ENCODE assay signal across 14 cellular contexts in genomic region chr18:79581406-79581805, GRCh38.
DNase-seq lines count a peak whose midpoint lies in the region; ATAC-seq, FAIRE-seq and TF ChIP-seq lines count a peak whose summit lies in the region.
"Had no signal": no experiment of that assay in that cellular context is flagged by ENCODE, and none has a peak within 500 bp of the region (broad histone marks: within the 10 kb centered on the region; RNA-seq: fewer than 3 reads in every experiment).

No MANE protein-coding gene starts in this region.

- no peak overlapping the region for H3K4me2 ChIP-seq in HepG2 (ENCODE audit: low read depth, low read length)
- H3K4me2 ChIP-seq: BLaER1 treated with 17β-estradiol and CSF1 and Interleukin-3, amounts not matched to agents 10 nM and 100 nM had no signal

- FAIRE-seq in HepG2 (lab: Jason Lieb, UNC) = no peak

- H4K20me1 ChIP-seq in HepG2 (ENCODE audit: insufficient read depth, low read length) = no peaks in the 10 kb centered on the region
- H4K20me1 ChIP-seq: BLaER1 treated with 17β-estradiol and CSF1 and Interleukin-3, amounts not matched to agents 10 nM and 100 nM had no signal

- H3K9ac ChIP-seq in HepG2 (ENCODE audit: insufficient read depth, low read depth, low read length) = no peak overlapping the region
- H3K9ac ChIP-seq: BLaER1 treated with 17β-estradiol and CSF1 and Interleukin-3, amounts not matched to agents 10 nM and 100 nM had no signal

- TF ChIP-seq RAD21 in HepG2 (CRISPR knock-in tag; IDR thresholded peaks at IDR 0.05) = no peak

- DNase-seq in right lobe of liver = peak; percentile 2 to 31 (median 16)
- DNase-seq in HepG2 (ENCODE audit: low spot score) = no peak
- peak; percentile 49 for DNase-seq in islet precursor cell
- peak in 3 of 5 donors; percentile 9 to 24 (median 12) for DNase-seq in ovary
- no peak for DNase-seq in T-helper 1 cell
- DNase-seq: DMS 273 treated with DMSO at 0.1 percent for 48 hours, MG63, NCI-H1092 treated with DMSO at 0.1 percent for 48 hours, NCI-H1694, NCI-H2107, PC-3 had no signal

- H3K36me3 ChIP-seq in right lobe of liver (no peaks in the 10 kb centered on the region), HepG2 (replicated peaks in 1 of 2; ENCODE audit: control insufficient read depth in 1 of 2, insufficient read depth in 2 of 2, low read length in 2 of 2) (no peaks in the 10 kb centered on the region), ovary (no peaks in the 10 kb centered on the region)
- H3K36me3 ChIP-seq: BLaER1 treated with 17β-estradiol and CSF1 and Interleukin-3, amounts not matched to agents 10 nM and 100 nM; MG63 had no signal

- H3K4me3 ChIP-seq in right lobe of liver (no peak overlapping the region), HepG2 (replicated peaks in 1 of 3; ENCODE audit: insufficient read depth in 1 of 3, low read depth in 2 of 3, low read length in 3 of 3) (no peak overlapping the region), ovary (no peak overlapping the region)
- H3K4me3 ChIP-seq: BLaER1 treated with 17β-estradiol and CSF1 and Interleukin-3, amounts not matched to agents 10 nM and 100 nM; MG63 had no signal

- CTCF ChIA-PET in HepG2 (lab: Yijun Ruan, JAX; ENCODE audit: low intra/inter-chr PET ratio, low total read pairs) = no interaction called here

- H2AFZ ChIP-seq in HepG2 (ENCODE audit: low read length) = no peak overlapping the region

- no peak for TF ChIP-seq EP300 in HepG2 (IDR thresholded peaks at IDR 0.05; ENCODE audit: low read depth in 2 of 2, low read length in 2 of 2)
- no peak for TF ChIP-seq EP300 in HepG2 (CRISPR knock-in tag; IDR thresholded peaks at IDR 0.05; ENCODE audit: borderline replicate concordance)
- TF ChIP-seq EP300 in ovary (IDR thresholded peaks at IDR 0.05) = no peak

- no peak overlapping the region for H3K27ac ChIP-seq in right lobe of liver
- no peak overlapping the region for H3K27ac ChIP-seq in HepG2 (ENCODE audit: extremely low read length, insufficient read depth, low read length)
- no peak overlapping the region for H3K27ac ChIP-seq in ovary
- H3K27ac ChIP-seq: BLaER1 treated with 17β-estradiol and CSF1 and Interleukin-3, amounts not matched to agents 10 nM and 100 nM had no signal

- H3K4me1 ChIP-seq in right lobe of liver = no peaks in the 10 kb centered on the region
- H3K4me1 ChIP-seq in HepG2 (ENCODE audit: insufficient read depth, low read length) = no peaks in the 10 kb centered on the region
- peaks cover 22% of the 10 kb centered on the region for H3K4me1 ChIP-seq in ovary (ENCODE audit: insufficient read depth)

- TF ChIP-seq CTCF in right lobe of liver (IDR thresholded peaks at IDR 0.05) = no peak
- no peak for TF ChIP-seq CTCF in HepG2 (CRISPR knock-in tag; IDR thresholded peaks at IDR 0.05)
- TF ChIP-seq CTCF in ovary (IDR thresholded peaks at IDR 0.05) = no peak

- no CpG with 5 or more reads among the region's 6 CpGs for WGBS in right lobe of liver (ENCODE audit: insufficient coverage, low coverage, low lambda C conversion rate, missing lambda C conversion rate)
- WGBS in HepG2 (ENCODE audit: low lambda C conversion rate) = 67% methylated on average over 1 of the region's 6 CpGs
- 92 to 95% (median 92%) methylated on average over 4 to 6 of the region's 6 CpGs for WGBS in ovary, 3 donors

- TF ChIP-seq POLR2A in right lobe of liver (IDR thresholded peaks at IDR 0.05) = no peak
- no peak for TF ChIP-seq POLR2A in HepG2 (IDR thresholded peaks at IDR 0.05; ENCODE audit: insufficient read depth in 1 of 2, low read depth in 2 of 2, low read length in 2 of 2)
- no peak for TF ChIP-seq POLR2A in ovary (IDR thresholded peaks at IDR 0.05)

- POLR2A ChIA-PET in HepG2 (lab: Yijun Ruan, JAX) = no interaction called here

- H3K9me3 ChIP-seq in right lobe of liver (no peaks in the 10 kb centered on the region), HepG2 (ENCODE audit: low read length) (no peaks in the 10 kb centered on the region), ovary (no peaks in the 10 kb centered on the region)
- H3K9me3 ChIP-seq: BLaER1 treated with 17β-estradiol and CSF1 and Interleukin-3, amounts not matched to agents 10 nM and 100 nM; MG63 had no signal

- intact Hi-C loops in right lobe of liver (cut with DNase I) (no loop called here), HepG2 (cut with micrococcal nuclease; ENCODE audit: unreplicated experiment) (no loop called here), ovary (cut with DNase I) (no loop called here)

- H3K27me3 ChIP-seq in right lobe of liver = no peaks in the 10 kb centered on the region
- peaks cover 3 to 13% of the 10 kb centered on the region in 2 experiments; a peak in 4 of 5 replicates for H3K27me3 ChIP-seq in HepG2 (ENCODE audit: control insufficient read depth in 1 of 2, insufficient read depth in 2 of 2, low read length in 2 of 2)
- no peaks in the 10 kb centered on the region for H3K27me3 ChIP-seq in ovary
- H3K27me3 ChIP-seq: BLaER1 treated with 17β-estradiol and CSF1 and Interleukin-3, amounts not matched to agents 10 nM and 100 nM; MG63 had no signal

- H3K79me2 ChIP-seq in HepG2 (ENCODE audit: insufficient read depth, low read length) = no peaks in the 10 kb centered on the region

- no peak for ATAC-seq in right lobe of liver
- ATAC-seq in HepG2 = no peak
- no peak for ATAC-seq in GM18520 (IDR thresholded peaks at IDR 0.05; ENCODE audit: unreplicated experiment)
- no peak for ATAC-seq in GM19452 (IDR thresholded peaks at IDR 0.05; ENCODE audit: unreplicated experiment)
- ATAC-seq: PC-3 had no signal

- BruUV-seq in HepG2 (replicated peaks; lab: Mats Ljungman, UMichigan) = no TSS peak

- in situ Hi-C loops in HepG2 (cut with HindIII; ENCODE audit: extremely low pct_ligation_motif_present, low pct_unique_long_range_greater_than_20kb) = no loop called here

TF ChIP-seq in HepG2, 621 proteins besides CTCF, POLR2A, EP300 and RAD21:
- no peak for TF ChIP-seq BCLAF1 (IDR thresholded peaks at IDR 0.05)
- no peak for TF ChIP-seq ELK4 (CRISPR knock-in tag; IDR thresholded peaks at IDR 0.05; ENCODE audit: borderline replicate concordance)
- no peak for TF ChIP-seq ZNF207 (IDR thresholded peaks at IDR 0.05; ENCODE audit: borderline replicate concordance)
- TF ChIP-seq PBX3 (CRISPR knock-in tag; IDR thresholded peaks at IDR 0.05; ENCODE audit: borderline replicate concordance) = no peak
- TF ChIP-seq ZNF740 (CRISPR knock-in tag; IDR thresholded peaks at IDR 0.05) = no peak
- no peak for TF ChIP-seq BHLHE40 (IDR thresholded peaks at IDR 0.05; ENCODE audit: low read length)

Comparison
In these comparisons a context has a peak if more than half of its experiments do, and no peak if none do; other contexts are left out.
1. DNase-seq: peak in right lobe of liver (3 of 3), islet precursor cell (single experiment) and ovary (3 of 5); none in HepG2 (single experiment) and T-helper 1 cell (0 of 5).